ENCODE assay signal across 31 cellular contexts in the genomic region with DNA sequence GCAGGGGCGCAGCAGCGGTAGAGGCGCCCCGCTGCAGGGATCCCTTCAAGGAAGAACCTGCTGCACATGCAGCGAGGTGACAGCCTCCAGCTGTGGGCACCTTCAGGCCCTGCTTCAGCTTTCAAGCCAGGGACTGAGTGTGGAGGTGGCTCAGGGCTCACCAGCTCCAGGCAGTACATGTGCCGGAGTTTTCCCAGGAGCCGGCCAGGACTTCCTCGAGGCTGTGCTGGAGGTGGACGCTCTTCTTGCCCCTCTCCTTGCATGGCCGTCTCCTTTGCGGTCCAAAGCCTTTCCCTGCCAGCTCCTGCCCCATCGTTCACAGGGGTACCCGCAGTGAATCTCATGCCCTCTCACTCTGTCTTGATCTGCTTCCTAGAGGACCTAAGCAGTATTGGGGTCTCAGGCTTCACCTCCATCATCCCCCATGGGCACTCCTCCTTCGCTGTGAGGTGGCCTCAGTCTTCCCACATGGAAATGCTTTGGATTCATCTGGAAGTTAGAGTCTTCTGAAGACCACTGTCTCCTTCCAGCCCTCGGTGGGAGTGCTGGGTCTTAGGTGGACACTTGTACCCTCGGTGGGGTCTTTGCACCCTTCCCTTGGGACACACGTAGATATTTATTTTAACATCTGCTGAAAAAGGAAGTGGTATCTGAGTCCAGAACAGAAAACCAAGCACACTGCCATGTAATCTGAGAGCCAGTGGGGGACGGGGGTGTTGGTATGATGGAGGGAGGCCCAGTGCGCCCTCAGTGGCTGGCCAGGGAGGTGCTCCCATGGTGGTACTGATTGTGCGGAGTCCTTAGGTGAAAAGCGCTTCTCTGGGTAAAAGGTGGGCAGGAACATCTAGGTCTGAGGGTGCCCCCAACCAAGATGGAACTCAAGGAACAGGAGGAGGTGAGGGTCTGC. TPM values are rescaled to one million over a fixed set of nuclear protein-coding genes. Genes with fewer than 3 reads are reported as not detected.
DNase-seq lines count a peak whose midpoint lies in the region; ATAC-seq, FAIRE-seq and TF ChIP-seq lines count a peak whose summit lies in the region.
"Had no signal": no experiment of that assay in that cellular context is flagged by ENCODE, and none has a peak within 500 bp of the region (broad histone marks: within the 10 kb centered on the region; RNA-seq: fewer than 3 reads in every experiment).

No MANE protein-coding gene starts in this region.

- no peaks in the 10 kb centered on the region for H3K79me2 ChIP-seq in H9 (ENCODE audit: insufficient read depth, low read length)
- peaks cover 0 to 13% of the 10 kb centered on the region in 2 experiments; a peak in 2 of 4 replicates for H3K79me2 ChIP-seq in H1 (ENCODE audit: control insufficient read depth in 1 of 2, insufficient read depth in 2 of 2, low read length in 2 of 2)

- no peak for TF ChIP-seq RAD21 in H1 (IDR thresholded peaks at IDR 0.05 in 1 of 2, conservative IDR thresholded peaks at IDR 0.05 in 1 of 2; ENCODE audit: low read depth in 2 of 2, low read length in 2 of 2)

- no peak overlapping the region for H4K8ac ChIP-seq in H9 (replicated peaks; ENCODE audit: insufficient read length, low read depth, low read length)
- no peak overlapping the region for H4K8ac ChIP-seq in H1 (ENCODE audit: extremely low read depth, insufficient read depth, low read length)

- peak overlapping the region in 1 of 2 experiments; percentile 50; a peak in 1 of 5 replicates for H3K4me3 Mint-ChIP-seq in H9
- no peak overlapping the region for H3K4me3 Mint-ChIP-seq in stimulated activated effector memory CD8-positive, alpha-beta T cell treated with anti-CD3 and anti-CD28 coated beads, Interleukin-12 subunit alpha, Interleukin-12 subunit beta, amount 100 ng/mL, for 72 hours
- H3K4me3 Mint-ChIP-seq: activated naive CD8-positive, alpha-beta T cell treated with anti-CD3 and anti-CD28 coated beads for 36 hours; dendritic cell treated with granulocyte-macrophage colony-stimulating factor and Interleukin-4, amounts not matched to agents 40 ng/mL and 50 ng/mL, for 4 days; T-helper 17 cell; type B pancreatic cell had no signal

- H3K23me2 ChIP-seq in H9 (ENCODE audit: insufficient read length, low read depth, low read length, poor library complexity, severe bottlenecking) (no peaks in the 10 kb centered on the region), H1 (ENCODE audit: low read depth, low read length) (no peaks in the 10 kb centered on the region)

- H3K79me1 ChIP-seq in H9 (ENCODE audit: insufficient read depth, low read depth, low read length, poor library complexity, severe bottlenecking) (no peaks in the 10 kb centered on the region), H1 (ENCODE audit: low read depth, low read length) (peaks cover 10% of the 10 kb centered on the region)

- peak; percentile 21; the same call in 2 of the 3 replicates for TF ChIP-seq CTCF in H9 (conservative IDR thresholded peaks at IDR 0.05)
- TF ChIP-seq CTCF in H1 (IDR thresholded peaks at IDR 0.05; ENCODE audit: control extremely low read depth in 1 of 3, insufficient read depth in 1 of 3, low read depth in 1 of 3, low read length in 3 of 3), result peak in 2 of 3 experiments; percentile 21 to 22; a peak in 2 of 4 replicates

- H3K27ac Mint-ChIP-seq in activated naive CD4-positive, alpha-beta T cell treated with anti-CD3 and anti-CD28 coated beads, Interleukin-2, amount 50 U/mL, for 72 hours, result peak overlapping the region; percentile 32 to 50
- H3K27ac Mint-ChIP-seq in H9, result peak overlapping the region in 2 of 3 experiments; percentile 44 to 94; a peak in 1 of 7 replicates
- peak overlapping the region; percentile 85 for H3K27ac Mint-ChIP-seq in stimulated activated effector memory CD8-positive, alpha-beta T cell treated with anti-CD3 and anti-CD28 coated beads, Interleukin-12 subunit alpha, Interleukin-12 subunit beta, amount 100 ng/mL, for 72 hours
- H3K27ac Mint-ChIP-seq: activated naive CD8-positive, alpha-beta T cell treated with anti-CD3 and anti-CD28 coated beads for 36 hours; dendritic cell treated with granulocyte-macrophage colony-stimulating factor and Interleukin-4, amounts not matched to agents 40 ng/mL and 50 ng/mL, for 4 days; T-helper 17 cell had no signal

- H3K4me3 ChIP-seq in H1 (ENCODE audit: extremely low read depth in 1 of 4, insufficient read depth in 2 of 4, low read depth in 3 of 4, low read length in 4 of 4) (no peak overlapping the region), SJCRH30 (no peak overlapping the region)
- H3K4me3 ChIP-seq: ascending aorta, prostate gland, right lobe of liver had no signal

- no peak for FAIRE-seq in H1 (lab: Jason Lieb, UNC)
- FAIRE-seq: GM19239, keratinocyte had no signal

- H3K14ac ChIP-seq in H9 (ENCODE audit: insufficient read depth, low read length) (no peak overlapping the region), H1 (ENCODE audit: insufficient read length) (no peak overlapping the region)

- no peak overlapping the region for H2BK5ac ChIP-seq in H9 (ENCODE audit: insufficient read length, low read length)
- H2BK5ac ChIP-seq in H1 (ENCODE audit: low read depth, low read length), result no peak overlapping the region

- CTCF ChIA-PET in H1 (lab: Charles Lee; ENCODE audit: partially characterized antibody), result interaction anchor here (0.6 to 2.2 kb wide), 9 partner anchors 10 to 233 kb away, joined by 3 to 11 read pairs (median 3); no protein-coding TSS in a partner anchor

- DNase-seq in activated naive CD4-positive, alpha-beta T cell treated with anti-CD3 and anti-CD28 coated beads, Interleukin-2, amount 50 U/mL, for 72 hours (ENCODE audit: low spot score in 2 of 2), result peak in 1 of 2 donors; percentile 26
- no peak for DNase-seq in activated naive CD4-positive, alpha-beta T cell treated with anti-CD3 and anti-CD28 coated beads, Interleukin-2, amount 50 U/mL, for 16 hours
- no peak for DNase-seq in H9
- DNase-seq in H1 (ENCODE audit: low read depth in 1 of 2, low spot score in 2 of 2), result no peak
- DNase-seq in stimulated activated effector memory CD8-positive, alpha-beta T cell treated with anti-CD3 and anti-CD28 coated beads, Interleukin-12 subunit alpha, Interleukin-12 subunit beta, amount 100 ng/mL, for 72 hours (ENCODE audit: low spot score in 2 of 2), result no peak
- no peak for DNase-seq in SW480 (ENCODE audit: low spot score)
- DNase-seq in SJCRH30, result no peak
- DNase-seq: activated naive CD8-positive, alpha-beta T cell treated with anti-CD3 and anti-CD28 coated beads for 36 hours; central memory CD4-positive, alpha-beta T cell; DMS 273 treated with DMSO at 0.1 percent for 48 hours; KG1; NCI-H1436 treated with DMSO at 0.1 percent for 48 hours; NCI-H526 treated with DMSO at 0.1 percent for 48 hours; NK-92 treated with Interleukin-12 subunit alpha and Interleukin-12 subunit beta, amount 100 ng/mL, for 24 hours; SK-N-SH; stimulated activated CD4-positive, alpha-beta T cell treated with anti-CD3 and anti-CD28 coated beads, Interleukin-12 subunit alpha, Interleukin-12 subunit beta, amount 100 ng/mL, for 4 hours; stimulated activated CD4-positive, alpha-beta T cell treated with anti-CD3 and anti-CD28 coated beads, Interleukin-2, amount 100 ng/mL, for 48 hours; T-helper 17 cell had no signal

- ATAC-seq in activated naive CD4-positive, alpha-beta T cell treated with anti-CD3 and anti-CD28 coated beads, Interleukin-2, amount 50 U/mL, for 72 hours, result no peak
- no peak for ATAC-seq in stimulated activated effector memory CD8-positive, alpha-beta T cell treated with anti-CD3 and anti-CD28 coated beads, Interleukin-12 subunit alpha, Interleukin-12 subunit beta, amount 100 ng/mL, for 72 hours
- no peak for ATAC-seq in GM21360 (IDR thresholded peaks at IDR 0.05; ENCODE audit: unreplicated experiment)
- ATAC-seq: esophagus mucosa, T-helper 17 cell had no signal

- H3K18ac ChIP-seq in H9 (ENCODE audit: insufficient read length, low read depth, low read length), result no peak overlapping the region
- no peak overlapping the region for H3K18ac ChIP-seq in H1 (ENCODE audit: extremely low read depth, low read length)

- H2BK20ac ChIP-seq in H9 (ENCODE audit: low read depth, low read length, poor library complexity, severe bottlenecking) (no peak overlapping the region), H1 (ENCODE audit: low read length) (no peak overlapping the region)

- H2BK12ac ChIP-seq in H9 (ENCODE audit: insufficient read length, low read depth, low read length), result no peak overlapping the region
- no peak overlapping the region for H2BK12ac ChIP-seq in H1 (ENCODE audit: low read depth, low read length)

- POLR2A ChIA-PET in H1 (lab: Charles Lee; ENCODE audit: partially characterized antibody), result interaction anchor here (1.1 to 12.4 kb wide), 3 partner anchors 9 to 35 kb away, joined by 3 to 135 read pairs (median 4); no protein-coding TSS in a partner anchor

- H3K4me2 ChIP-seq in H9 (ENCODE audit: insufficient read depth, insufficient read length, low read length), result no peak overlapping the region
- H3K4me2 ChIP-seq in H1 (ENCODE audit: insufficient read depth in 1 of 2, low read depth in 2 of 2, low read length in 2 of 2), result no peak overlapping the region
- H3K4me2 ChIP-seq: SK-N-SH had no signal

- H3K9ac ChIP-seq in H9 (ENCODE audit: extremely low read depth, insufficient read length, low read length), result no peak overlapping the region
- no peak overlapping the region for H3K9ac ChIP-seq in H1 (replicated peaks in 1 of 4; ENCODE audit: extremely low read depth in 1 of 4, low read depth in 3 of 4, low read length in 3 of 4)
- H3K9ac ChIP-seq: SK-N-SH had no signal

- H3K36me3 ChIP-seq in H1 (ENCODE audit: control insufficient read depth in 2 of 4, insufficient read depth in 4 of 4, low read length in 3 of 4) (peaks cover 9 to 35% (median 24%) of the 10 kb centered on the region in 4 experiments), SJCRH30 (peaks cover 3% of the 10 kb centered on the region)

- H4K91ac ChIP-seq in H9 (ENCODE audit: insufficient read length, low read depth, low read length), result no peak overlapping the region
- H4K91ac ChIP-seq in H1 (replicated peaks; ENCODE audit: insufficient read length, low read length), result no peak overlapping the region

- H3K9me3 ChIP-seq in H9 (ENCODE audit: control insufficient read depth, low read depth, low read length) (no peaks in the 10 kb centered on the region), H1 (ENCODE audit: insufficient read depth in 2 of 2, low read depth in 1 of 2, low read length in 1 of 2) (no peaks in the 10 kb centered on the region), SJCRH30 (replicated peaks) (no peaks in the 10 kb centered on the region)
- H3K9me3 ChIP-seq: ascending aorta, BE2C, neutrophil, prostate gland, right lobe of liver, SK-N-SH had no signal

- H3K36me3 Mint-ChIP-seq in activated naive CD4-positive, alpha-beta T cell treated with anti-CD3 and anti-CD28 coated beads, Interleukin-2, amount 50 U/mL, for 72 hours, result no peaks in the 10 kb centered on the region
- peaks cover 16 to 50% (median 48%) of the 10 kb centered on the region in 3 experiments; a peak in 6 of 7 replicates for H3K36me3 Mint-ChIP-seq in H9 (ENCODE audit: insufficient read depth in 1 of 3, low read depth in 3 of 3)
- H3K36me3 Mint-ChIP-seq in stimulated activated effector memory CD8-positive, alpha-beta T cell treated with anti-CD3 and anti-CD28 coated beads, Interleukin-12 subunit alpha, Interleukin-12 subunit beta, amount 100 ng/mL, for 72 hours, result peaks cover 63% of the 10 kb centered on the region

- H4K5ac ChIP-seq in H9 (ENCODE audit: insufficient read length, low read depth, low read length), result no peak overlapping the region
- H4K5ac ChIP-seq in H1 (ENCODE audit: insufficient read length, low read depth, low read length), result no peak overlapping the region

- no peak overlapping the region for H3K56ac ChIP-seq in H9 (ENCODE audit: insufficient read length, low read depth, low read length)
- no peak overlapping the region for H3K56ac ChIP-seq in H1 (replicated peaks; ENCODE audit: insufficient read length, low read depth, low read length)

- TF ChIP-seq EP300 in H1 (IDR thresholded peaks at IDR 0.05; ENCODE audit: borderline replicate concordance in 1 of 2, low read depth in 2 of 2, low read length in 2 of 2), result no peak

- H3K4me1 ChIP-seq in H9 (ENCODE audit: insufficient read depth, low read length), result no peaks in the 10 kb centered on the region; the same call in 1 of the 2 replicates
- H3K4me1 ChIP-seq in H1 (replicated peaks in 1 of 4; ENCODE audit: control insufficient read depth in 3 of 4, insufficient read depth in 4 of 4, low read length in 3 of 4), result peaks cover 0 to 6% (median 2%) of the 10 kb centered on the region in 4 experiments; a peak in 3 of 7 replicates
- no peaks in the 10 kb centered on the region for H3K4me1 ChIP-seq in SJCRH30
- H3K4me1 ChIP-seq: ascending aorta, BE2C, prostate gland, right lobe of liver had no signal

- H2AK5ac ChIP-seq in H9 (ENCODE audit: insufficient read length, low read length) (no peak overlapping the region), H1 (ENCODE audit: low read depth, low read length) (no peak overlapping the region)

- no peaks in the 10 kb centered on the region for H3K27me3 ChIP-seq in H9 (ENCODE audit: insufficient read depth, low read length)
- no peaks in the 10 kb centered on the region for H3K27me3 ChIP-seq in H1 (replicated peaks in 1 of 4; ENCODE audit: control insufficient read depth in 3 of 4, extremely low read depth in 1 of 4, insufficient read depth in 3 of 4, low read length in 3 of 4)
- H3K27me3 ChIP-seq in SJCRH30, result no peaks in the 10 kb centered on the region
- H3K27me3 ChIP-seq: ascending aorta, BE2C, neutrophil, right lobe of liver had no signal

- H2BK15ac ChIP-seq in H9 (ENCODE audit: low read depth, low read length) (no peak overlapping the region), H1 (ENCODE audit: low read length) (no peak overlapping the region)

- H3K23ac ChIP-seq in H9 (ENCODE audit: insufficient read length, low read depth, low read length), result no peak overlapping the region
- no peak overlapping the region for H3K23ac ChIP-seq in H1 (ENCODE audit: insufficient read length)

- peaks cover 7 to 9% of the 10 kb centered on the region in 2 experiments for H3K4me1 Mint-ChIP-seq in H9
- H3K4me1 Mint-ChIP-seq in stimulated activated effector memory CD8-positive, alpha-beta T cell treated with anti-CD3 and anti-CD28 coated beads, Interleukin-12 subunit alpha, Interleukin-12 subunit beta, amount 100 ng/mL, for 72 hours, result peaks cover 47% of the 10 kb centered on the region

- TF ChIP-seq POLR2A in H1 (IDR thresholded peaks at IDR 0.05; ENCODE audit: control extremely low read depth in 1 of 2, low read depth in 2 of 2, low read length in 2 of 2), result no peak

- H3K27me3 Mint-ChIP-seq in H9 (ENCODE audit: low read depth), result no peaks in the 10 kb centered on the region; the same call in 1 of the 2 replicates
- H3K27me3 Mint-ChIP-seq: activated naive CD8-positive, alpha-beta T cell treated with anti-CD3 and anti-CD28 coated beads for 36 hours; dendritic cell treated with granulocyte-macrophage colony-stimulating factor and Interleukin-4, amounts not matched to agents 40 ng/mL and 50 ng/mL, for 4 days; T-helper 17 cell; type B pancreatic cell had no signal

- H3K9me3 Mint-ChIP-seq in activated naive CD4-positive, alpha-beta T cell treated with anti-CD3 and anti-CD28 coated beads, Interleukin-2, amount 50 U/mL, for 72 hours, result no peaks in the 10 kb centered on the region
- H3K9me3 Mint-ChIP-seq in H9, result no peaks in the 10 kb centered on the region; a peak in 1 of 5 replicates
- H3K9me3 Mint-ChIP-seq in stimulated activated effector memory CD8-positive, alpha-beta T cell treated with anti-CD3 and anti-CD28 coated beads, Interleukin-12 subunit alpha, Interleukin-12 subunit beta, amount 100 ng/mL, for 72 hours, result no peaks in the 10 kb centered on the region
- H3K9me3 Mint-ChIP-seq: activated naive CD8-positive, alpha-beta T cell treated with anti-CD3 and anti-CD28 coated beads for 36 hours; CD8-positive, alpha-beta memory T cell; dendritic cell treated with granulocyte-macrophage colony-stimulating factor and Interleukin-4, amounts not matched to agents 40 ng/mL and 50 ng/mL, for 4 days; type B pancreatic cell had no signal

- no peak overlapping the region for H3T11ph ChIP-seq in H9 (ENCODE audit: low read length)

- H2BK120ac ChIP-seq in H9 (ENCODE audit: low read depth, low read length, poor library complexity, severe bottlenecking) (no peak overlapping the region), H1 (replicated peaks; ENCODE audit: low read depth, low read length) (no peak overlapping the region)

- no CpG with 5 or more reads among the region's 21 CpGs for WGBS in H9 (ENCODE audit: extremely low coverage, insufficient read length, low lambda C conversion rate)
- 88% methylated on average over 21 of the region's 21 CpGs; no CpG with 5 or more reads in 1 of the 2 experiments for WGBS in H1 (ENCODE audit: extremely low coverage in 1 of 2, insufficient coverage in 1 of 2, insufficient read length in 1 of 2, insufficient replicate concordance in 2 of 2, low coverage in 1 of 2, low lambda C conversion rate in 2 of 2, missing lambda C conversion rate in 1 of 2), 2 experiments

- H4K20me1 ChIP-seq in H9 (ENCODE audit: control insufficient read depth, insufficient read depth, insufficient read length) (no peaks in the 10 kb centered on the region), H1 (replicated peaks in 1 of 2; ENCODE audit: control insufficient read depth in 1 of 2, insufficient read depth in 2 of 2, low read length in 2 of 2) (peaks cover 0 to 27% of the 10 kb centered on the region in 2 experiments)

- H2AFZ ChIP-seq in H9 (ENCODE audit: low read length), result no peak overlapping the region
- H2AFZ ChIP-seq in H1 (ENCODE audit: low read length), result no peak overlapping the region

- no peak overlapping the region for H3K27ac ChIP-seq in H9 (ENCODE audit: insufficient read length, low read depth, low read length)
- no peak overlapping the region for H3K27ac ChIP-seq in H1 (ENCODE audit: low read depth, low read length)
- no peak overlapping the region for H3K27ac ChIP-seq in SJCRH30
- H3K27ac ChIP-seq: ascending aorta, neutrophil, prostate gland, right lobe of liver had no signal

- H3K4ac ChIP-seq in H9 (ENCODE audit: low read depth, low read length) (no peak overlapping the region), H1 (replicated peaks; ENCODE audit: insufficient read length, low read depth, low read length) (no peak overlapping the region)

RNA-seq across cellular contexts. Expression of a gene that starts 7.0 kb away (rescaled TPM):
- 10 to 100 TPM; 31.5 to 32.7 TPM for total RNA-seq in activated naive CD4-positive, alpha-beta T cell treated with anti-CD3 and anti-CD28 coated beads, Interleukin-2, amount 50 U/mL, for 72 hours
- total RNA-seq in H9 (2021), result 24.0 and 26.4 TPM in 2 replicates
- total RNA-seq in H1 (2021; fragmentation: NEBNext Ultra II Directional; extraction: Animal tissue kit (Norgen Biotek cat#: 25700)), result 28.0 and 28.9 TPM in 2 replicates
- 29.9 and 38.2 TPM in 2 replicates for polyA plus RNA-seq in H1 (2011; rRNA removed)
- 26.8 TPM for polyA plus RNA-seq in H1 (2011; cell fraction: cytosol; rRNA removed)
- polyA plus RNA-seq in H1 (2011; cell fraction: nucleus; rRNA removed), result 55.3 TPM
- 17.0 to 31.4 TPM (median 27.3 TPM) in 4 replicates for polyA plus RNA-seq in H1 (2012, experiment 1 of 2)
- polyA plus RNA-seq in H1 (2012, experiment 2 of 2), result 16.5 TPM
- polyA plus RNA-seq in H1 (2013, experiment 1 of 2), result 29.7 TPM
- polyA plus RNA-seq in H1 (2013, experiment 2 of 2), result 29.8 TPM
- 28.9 and 33.8 TPM in 2 replicates for polyA minus RNA-seq in H1 (2011; rRNA and poly(A)+ RNA removed)
- 39.8 TPM for polyA minus RNA-seq in H1 (2011; cell fraction: cytosol; rRNA and poly(A)+ RNA removed)
- polyA minus RNA-seq in H1 (2011; cell fraction: nucleus; rRNA and poly(A)+ RNA removed), result 35.9 TPM
- 17.9 and 18.5 TPM in 2 replicates for total RNA-seq in SJCRH30 (2014; rRNA removed; shearing (Covaris generic))

RNA-seq across cellular contexts. Expression of a gene that starts 20.0 kb away (rescaled TPM):
- total RNA-seq in activated naive CD4-positive, alpha-beta T cell treated with anti-CD3 and anti-CD28 coated beads, Interleukin-2, amount 50 U/mL, for 72 hours, result 10 to 100 TPM; 63.6 to 91.4 TPM
- 85.9 and 91.8 TPM in 2 replicates for total RNA-seq in H9 (2021)
- 75.6 and 82.6 TPM in 2 replicates for total RNA-seq in H1 (2021; fragmentation: NEBNext Ultra II Directional; extraction: Animal tissue kit (Norgen Biotek cat#: 25700))
- 109 and 135 TPM in 2 replicates for polyA plus RNA-seq in H1 (2011; rRNA removed)
- 155 TPM for polyA plus RNA-seq in H1 (2011; cell fraction: cytosol; rRNA removed)
- 67.9 TPM for polyA plus RNA-seq in H1 (2011; cell fraction: nucleus; rRNA removed)
- polyA plus RNA-seq in H1 (2012, experiment 1 of 2), result 130 to 159 TPM (median 138 TPM) in 4 replicates
- polyA plus RNA-seq in H1 (2012, experiment 2 of 2), result 95.2 TPM
- 54.9 TPM for polyA plus RNA-seq in H1 (2013, experiment 1 of 2)
- polyA plus RNA-seq in H1 (2013, experiment 2 of 2), result 60.3 TPM
- 55.9 and 75.0 TPM in 2 replicates for polyA minus RNA-seq in H1 (2011; rRNA and poly(A)+ RNA removed)
- 33.5 TPM for polyA minus RNA-seq in H1 (2011; cell fraction: cytosol; rRNA and poly(A)+ RNA removed)
- polyA minus RNA-seq in H1 (2011; cell fraction: nucleus; rRNA and poly(A)+ RNA removed), result 41.1 TPM
- 43.8 and 44.4 TPM in 2 replicates for total RNA-seq in SJCRH30 (2014; rRNA removed; shearing (Covaris generic))

RNA-seq across cellular contexts. Expression of a gene that starts 20.1 kb away (rescaled TPM):
- 100 to 1,000 TPM in 1 of 2 donors, 10 to 100 TPM in 1; 45.9 to 101 TPM for total RNA-seq in activated naive CD4-positive, alpha-beta T cell treated with anti-CD3 and anti-CD28 coated beads, Interleukin-2, amount 50 U/mL, for 72 hours
- 15.1 and 16.5 TPM in 2 replicates for total RNA-seq in H9 (2021)
- total RNA-seq in H1 (2021; fragmentation: NEBNext Ultra II Directional; extraction: Animal tissue kit (Norgen Biotek cat#: 25700)), result 13.3 and 13.9 TPM in 2 replicates
- polyA plus RNA-seq in H1 (2011; rRNA removed), result 13.9 and 16.3 TPM in 2 replicates
- 23.2 TPM for polyA plus RNA-seq in H1 (2011; cell fraction: cytosol; rRNA removed)
- 62.4 TPM for polyA plus RNA-seq in H1 (2011; cell fraction: nucleus; rRNA removed)
- 19.3 to 29.0 TPM (median 22.2 TPM) in 4 replicates for polyA plus RNA-seq in H1 (2012, experiment 1 of 2)
- polyA plus RNA-seq in H1 (2012, experiment 2 of 2), result 4.9 TPM
- 14.5 TPM for polyA plus RNA-seq in H1 (2013, experiment 1 of 2)
- polyA plus RNA-seq in H1 (2013, experiment 2 of 2), result 12.3 TPM
- polyA minus RNA-seq in H1 (2011; rRNA and poly(A)+ RNA removed), result 16.0 and 17.8 TPM in 2 replicates
- 12.3 TPM for polyA minus RNA-seq in H1 (2011; cell fraction: cytosol; rRNA and poly(A)+ RNA removed)
- 28.1 TPM for polyA minus RNA-seq in H1 (2011; cell fraction: nucleus; rRNA and poly(A)+ RNA removed)
- 18.4 and 20.8 TPM in 2 replicates for total RNA-seq in SJCRH30 (2014; rRNA removed; shearing (Covaris generic))
- total RNA-seq: ascending aorta, mesenteric fat pad had no signal

RNA-seq across cellular contexts. Expression of a gene that starts 44.4 kb away (rescaled TPM):
- 10 to 100 TPM; 40.3 to 66.7 TPM for total RNA-seq in activated naive CD4-positive, alpha-beta T cell treated with anti-CD3 and anti-CD28 coated beads, Interleukin-2, amount 50 U/mL, for 72 hours
- total RNA-seq in H9 (2021), result 105 and 106 TPM in 2 replicates
- 117 TPM in 2 replicates for total RNA-seq in H1 (2021; fragmentation: NEBNext Ultra II Directional; extraction: Animal tissue kit (Norgen Biotek cat#: 25700))
- polyA plus RNA-seq in H1 (2011; rRNA removed), result 48.3 and 48.7 TPM in 2 replicates
- 58.5 TPM for polyA plus RNA-seq in H1 (2011; cell fraction: cytosol; rRNA removed)
- polyA plus RNA-seq in H1 (2011; cell fraction: nucleus; rRNA removed), result 43.5 TPM
- polyA plus RNA-seq in H1 (2012, experiment 1 of 2), result 94.3 to 100 TPM (median 95.6 TPM) in 4 replicates
- 68.4 TPM for polyA plus RNA-seq in H1 (2012, experiment 2 of 2)
- 66.2 TPM for polyA plus RNA-seq in H1 (2013, experiment 1 of 2)
- 66.4 TPM for polyA plus RNA-seq in H1 (2013, experiment 2 of 2)
- 104 and 110 TPM in 2 replicates for polyA minus RNA-seq in H1 (2011; rRNA and poly(A)+ RNA removed)
- polyA minus RNA-seq in H1 (2011; cell fraction: cytosol; rRNA and poly(A)+ RNA removed), result 39.5 TPM
- 37.6 TPM for polyA minus RNA-seq in H1 (2011; cell fraction: nucleus; rRNA and poly(A)+ RNA removed)
- 89.4 and 89.5 TPM in 2 replicates for total RNA-seq in SJCRH30 (2014; rRNA removed; shearing (Covaris generic))
